In genomic region chr11:60915250-60915914, GRCh38 we compare ENCODE assay signal across 8 cellular contexts. TPM values are rescaled to one million over a fixed set of nuclear protein-coding genes. Genes with fewer than 3 reads are reported as not detected.
DNase-seq lines count a peak whose midpoint lies in the region; TF ChIP-seq lines count a peak whose summit lies in the region.

No MANE protein-coding gene starts in this region.

- peak overlapping the region; percentile 96 to 100 (median 99) for H3K4me3 Mint-ChIP-seq in IgD-negative memory B cell

- H3K27me3 ChIP-seq in WERI-Rb-1 (ENCODE audit: insufficient read depth, low read depth, severe bottlenecking) = no peaks in the 10 kb centered on the region

- H3K4me1 Mint-ChIP-seq in IgD-negative memory B cell = peaks cover 33 to 62% (median 36%) of the 10 kb centered on the region in 3 donors

- H3K9me3 Mint-ChIP-seq in IgD-negative memory B cell = no peaks in the 10 kb centered on the region

- H3K4me3 ChIP-seq in WERI-Rb-1 (ENCODE audit: low read depth, low read length) (peak overlapping the region; percentile 49), cardiac fibroblast (replicated peaks in 1 of 2; ENCODE audit: low read depth in 2 of 2, low read length in 2 of 2) (peak overlapping the region; percentile 86 to 87)

- no peaks in the 10 kb centered on the region for H3K27me3 Mint-ChIP-seq in IgD-negative memory B cell

- H3K9me3 ChIP-seq in WERI-Rb-1 (ENCODE audit: severe bottlenecking) = no peaks in the 10 kb centered on the region

- in situ Hi-C loops in Caki2 (cut with HindIII; ENCODE audit: low pct_unique_long_range_greater_than_20kb, low sequenced_read_pairs) = no loop called here

- peak overlapping the region; percentile 91 to 95 (median 94) for H3K27ac Mint-ChIP-seq in IgD-negative memory B cell

- peaks cover 7% of the 10 kb centered on the region for H3K36me3 Mint-ChIP-seq in IgD-negative memory B cell

- TF ChIP-seq CTCF in GM20000 (IDR thresholded peaks at IDR 0.05; ENCODE audit: extremely low read depth, missing control alignments) (peak; percentile 51), WERI-Rb-1 (IDR thresholded peaks at IDR 0.05; ENCODE audit: low read depth, low read length) (no peak), cardiac fibroblast (IDR thresholded peaks at IDR 0.05; ENCODE audit: low read depth, low read length) (peak; percentile 19)

- peak overlapping the region; percentile 97 for H3K27ac ChIP-seq in WERI-Rb-1

- peaks cover 33% of the 10 kb centered on the region for H3K36me3 ChIP-seq in WERI-Rb-1

- DNase-seq in Caki2 (ENCODE audit: low read depth) (peak; percentile 71), GM20000 (ENCODE audit: low spot score) (peak; percentile 87), WERI-Rb-1 (no peak), cardiac fibroblast (ENCODE audit: low read depth in 2 of 2) (peak; percentile 62 to 75), kidney tubule cell (ENCODE audit: low spot score) (peak; percentile 86), NCI-H2171 (lab: John Stamatoyannopoulos, UW) (no peak)
- peak; percentile 41 to 49 for DNase-seq in stimulated activated CD4-positive, alpha-beta T cell treated with anti-CD3 and anti-CD28 coated beads, Interleukin-2, amount 100 ng/mL, for 48 hours

RNA-seq across cellular contexts. Expression of gene TMEM109, which starts 1.4 kb away (rescaled TPM):
- total RNA-seq in Caki2 (2014; rRNA removed; shearing (Covaris generic); ENCODE audit: low replicate concordance) = 10.2 and 18.2 TPM in 2 replicates
- polyA plus RNA-seq in IgD-negative memory B cell = 259 TPM

RNA-seq across cellular contexts. Expression of gene TMEM132A, which starts 8.9 kb away (rescaled TPM):
- total RNA-seq in Caki2 (2014; rRNA removed; shearing (Covaris generic); ENCODE audit: low replicate concordance) = 33.6 and 36.7 TPM in 2 replicates
- polyA plus RNA-seq in IgD-negative memory B cell = 0.26 TPM

RNA-seq across cellular contexts. Expression of gene PRPF19, which starts 9.0 kb away (rescaled TPM):
- total RNA-seq in Caki2 (2014; rRNA removed; shearing (Covaris generic); ENCODE audit: low replicate concordance) = 51.1 and 79.3 TPM in 2 replicates
- polyA plus RNA-seq in IgD-negative memory B cell = 18.5 TPM

RNA-seq across cellular contexts. Expression of gene SLC15A3, which starts 36.6 kb away (rescaled TPM):
- not detected in 2 replicates for total RNA-seq in Caki2 (2014; rRNA removed; shearing (Covaris generic); ENCODE audit: low replicate concordance)
- polyA plus RNA-seq in IgD-negative memory B cell = 15.2 TPM

RNA-seq across cellular contexts. Expression of gene ZP1, which starts 48.0 kb away (rescaled TPM):
- not detected in 2 replicates for total RNA-seq in Caki2 (2014; rRNA removed; shearing (Covaris generic); ENCODE audit: low replicate concordance)
- polyA plus RNA-seq in IgD-negative memory B cell = not detected

Comparison
In these comparisons a context has a peak if more than half of its experiments do, and no peak if none do; other contexts are left out.
1. DNase-seq: peak in Caki2 (single experiment), GM20000 (single experiment), cardiac fibroblast (2 of 2), kidney tubule cell (single experiment) and stimulated activated CD4-positive, alpha-beta T cell treated with anti-CD3 and anti-CD28 coated beads, Interleukin-2, amount 100 ng/mL, for 48 hours (2 of 2); none in WERI-Rb-1 (single experiment) and NCI-H2171 (single experiment).